Comparison of ENCODE assay signal across 14 cellular contexts in genomic region chr7:43553999-43554398, GRCh38. TPM values are rescaled to one million over a fixed set of nuclear protein-coding genes. Genes with fewer than 3 reads are reported as not detected.
A peak's percentile ranks its signal among the peaks of the same experiment; 100 is the strongest.
DNase-seq lines count a peak whose midpoint lies in the region; ATAC-seq, FAIRE-seq and TF ChIP-seq lines count a peak whose summit lies in the region.
"Had no signal": no experiment of that assay in that cellular context is flagged by ENCODE, and none has a peak within 500 bp of the region (broad histone marks: within the 10 kb centered on the region; RNA-seq: fewer than 3 reads in every experiment).

No MANE protein-coding gene starts in this region.

- intact Hi-C loops in Caco-2 (cut with micrococcal nuclease; ENCODE audit: unreplicated experiment) (loop anchor here (2.0 kb wide), 1 partner anchor 67 kb away; no protein-coding TSS in a partner anchor), right cardiac atrium (cut with DNase I) (no loop called here), spleen (cut with DNase I; ENCODE audit: low total_unique reads) (no loop called here)

- peak overlapping the region; percentile 22 for H3K4me2 ChIP-seq in Loucy (ENCODE audit: low read depth, low read length, poor library complexity, severe bottlenecking)

- no peaks in the 10 kb centered on the region for H3K9me3 ChIP-seq in Caco-2
- no peaks in the 10 kb centered on the region for H3K9me3 ChIP-seq in Loucy (ENCODE audit: insufficient read depth, low read depth, low read length)
- H3K9me3 ChIP-seq in right cardiac atrium (ENCODE audit: control insufficient read depth, low read length): no peaks in the 10 kb centered on the region
- no peaks in the 10 kb centered on the region for H3K9me3 ChIP-seq in spleen
- H3K9me3 ChIP-seq: sigmoid colon had no signal

- FAIRE-seq in GM12892 (lab: Jason Lieb, UNC): no peak
- FAIRE-seq: HTR-8/SVneo had no signal

- WGBS in right cardiac atrium: 46% methylated on average over 3 of the region's 3 CpGs
- WGBS in spleen, 5 donors: 55 to 76% (median 68%) methylated on average over 3 of the region's 3 CpGs

- H3K4me1 ChIP-seq in Caco-2: peaks cover 9% of the 10 kb centered on the region; the same call in 1 of the 2 replicates
- peaks cover 20% of the 10 kb centered on the region for H3K4me1 ChIP-seq in Loucy (ENCODE audit: insufficient read depth, low read length, poor library complexity, severe bottlenecking)
- no peaks in the 10 kb centered on the region for H3K4me1 ChIP-seq in right cardiac atrium (ENCODE audit: control insufficient read depth, insufficient read depth, low read length)
- no peaks in the 10 kb centered on the region for H3K4me1 ChIP-seq in spleen

- H4K20me1 ChIP-seq in Loucy (ENCODE audit: insufficient read depth, low read length, poor library complexity, severe bottlenecking): no peaks in the 10 kb centered on the region

- no TSS peak for BruUV-seq in Caco-2 (replicated peaks; lab: Mats Ljungman, UMichigan)

- H3K79me2 ChIP-seq in Loucy (ENCODE audit: insufficient read depth, low read length): no peaks in the 10 kb centered on the region

- peak overlapping the region; percentile 53 for H2AFZ ChIP-seq in Loucy (ENCODE audit: low read length)

- POLR2A ChIA-PET in Caco-2 (lab: Charles Lee): no interaction called here

- peak overlapping the region; percentile 38 for H3K27ac Mint-ChIP-seq in Caco-2 (ENCODE audit: unreplicated experiment)
- H3K27ac Mint-ChIP-seq in activated naive CD8-positive, alpha-beta T cell treated with anti-CD3 and anti-CD28 coated beads for 36 hours: peak overlapping the region; percentile 17

- H3K9ac ChIP-seq in Loucy (ENCODE audit: low read depth, low read length, poor library complexity, severe bottlenecking): peak overlapping the region; percentile 7

- H3K27me3 ChIP-seq in Caco-2 (replicated peaks; ENCODE audit: control insufficient read depth, insufficient read depth, low read length) (no peaks in the 10 kb centered on the region), Loucy (ENCODE audit: insufficient read depth, low read length, poor library complexity, severe bottlenecking) (no peaks in the 10 kb centered on the region), right cardiac atrium (ENCODE audit: control insufficient read depth, insufficient read depth) (no peaks in the 10 kb centered on the region), spleen (replicated peaks in 1 of 7) (peaks cover 0 to 7% (median 0%) of the 10 kb centered on the region in 7 donors)
- H3K27me3 ChIP-seq: sigmoid colon had no signal

- no peaks in the 10 kb centered on the region for H3K9me2 ChIP-seq in Loucy (replicated peaks; ENCODE audit: low read depth, low read length)

- H3K27ac ChIP-seq in right cardiac atrium (ENCODE audit: low read length) (no peak overlapping the region), spleen (no peak overlapping the region)
- H3K27ac ChIP-seq: sigmoid colon, SK-N-MC had no signal

- H3K4me1 Mint-ChIP-seq in Caco-2 (ENCODE audit: low read depth, unreplicated experiment): peaks cover 14% of the 10 kb centered on the region
- peaks cover 18% of the 10 kb centered on the region for H3K4me1 Mint-ChIP-seq in activated naive CD8-positive, alpha-beta T cell treated with anti-CD3 and anti-CD28 coated beads for 36 hours

- H3K36me3 Mint-ChIP-seq in Caco-2 (ENCODE audit: insufficient read depth, unreplicated experiment): peaks cover 4% of the 10 kb centered on the region
- no peaks in the 10 kb centered on the region for H3K36me3 Mint-ChIP-seq in activated naive CD8-positive, alpha-beta T cell treated with anti-CD3 and anti-CD28 coated beads for 36 hours

- no peak for TF ChIP-seq CTCF in Caco-2 (IDR thresholded peaks at IDR 0.05; ENCODE audit: insufficient read depth in 1 of 2, low read depth in 1 of 2, low read length in 1 of 2, severe bottlenecking in 1 of 2, unreplicated experiment in 1 of 2)
- no peak for TF ChIP-seq CTCF in Loucy (conservative IDR thresholded peaks at IDR 0.05; ENCODE audit: low read length)
- no peak for TF ChIP-seq CTCF in spleen (IDR thresholded peaks at IDR 0.05 in 8 of 11, conservative IDR thresholded peaks at IDR 0.05 in 3 of 11)

- no peak overlapping the region for H3K4me3 Mint-ChIP-seq in Caco-2 (ENCODE audit: unreplicated experiment)
- H3K4me3 Mint-ChIP-seq in activated naive CD8-positive, alpha-beta T cell treated with anti-CD3 and anti-CD28 coated beads for 36 hours: no peak overlapping the region

- no peaks in the 10 kb centered on the region for H3K36me3 ChIP-seq in Caco-2 (ENCODE audit: control insufficient read depth, insufficient read depth, low read length)
- H3K36me3 ChIP-seq in Loucy (ENCODE audit: insufficient read depth, low read length): no peaks in the 10 kb centered on the region
- H3K36me3 ChIP-seq in spleen: no peaks in the 10 kb centered on the region
- H3K36me3 ChIP-seq: sigmoid colon had no signal

- no peak overlapping the region for H3K4me3 ChIP-seq in Caco-2 (ENCODE audit: low read depth, low read length)
- no peak overlapping the region for H3K4me3 ChIP-seq in Loucy (ENCODE audit: low read length, poor library complexity, severe bottlenecking)
- no peak overlapping the region for H3K4me3 ChIP-seq in right cardiac atrium (ENCODE audit: low read length)
- no peak overlapping the region for H3K4me3 ChIP-seq in spleen
- H3K4me3 ChIP-seq: sigmoid colon, SK-N-MC had no signal

- DNase-seq in Caco-2: peak in 1 of 2 experiments; percentile 59
- no peak for DNase-seq in activated naive CD8-positive, alpha-beta T cell treated with anti-CD3 and anti-CD28 coated beads for 36 hours
- no peak for DNase-seq in right cardiac atrium
- DNase-seq in spleen: no peak
- no peak for DNase-seq in stimulated activated naive CD4-positive, alpha-beta T cell treated with Interleukin-2 at 50 U/mL for 16 hours (lab: John Stamatoyannopoulos, UW)
- DNase-seq in GM12892 (ENCODE audit: insufficient read length): no peak
- DNase-seq in NCI-H774 (lab: John Stamatoyannopoulos, UW): no peak
- DNase-seq: cerebellar nuclear complex, COR-L47, midbrain, sigmoid colon had no signal

- H3K27me3 Mint-ChIP-seq in Caco-2 (ENCODE audit: insufficient read depth, unreplicated experiment): no peaks in the 10 kb centered on the region
- no peaks in the 10 kb centered on the region for H3K27me3 Mint-ChIP-seq in activated naive CD8-positive, alpha-beta T cell treated with anti-CD3 and anti-CD28 coated beads for 36 hours

- CTCF ChIA-PET in Caco-2 (lab: Charles Lee): no interaction called here

- TF ChIP-seq POLR2A in spleen (IDR thresholded peaks at IDR 0.05) (no peak), GM12892 (IDR thresholded peaks at IDR 0.05; ENCODE audit: low read depth, low read length) (no peak)

- peak; percentile 64 to 77 for ATAC-seq in right cardiac atrium

- H3F3A ChIP-seq in Loucy (ENCODE audit: low read depth): no peaks in the 10 kb centered on the region

- peaks cover 11% of the 10 kb centered on the region for H3K9me3 Mint-ChIP-seq in Caco-2 (ENCODE audit: unreplicated experiment)
- H3K9me3 Mint-ChIP-seq in activated naive CD8-positive, alpha-beta T cell treated with anti-CD3 and anti-CD28 coated beads for 36 hours: no peaks in the 10 kb centered on the region

RNA-seq across cellular contexts. Expression of gene STK17A, which starts 28.9 kb away (rescaled TPM):
- total RNA-seq in Caco-2 (2022): 19.2 and 19.6 TPM in 2 replicates
- total RNA-seq in activated naive CD8-positive, alpha-beta T cell treated with anti-CD3 and anti-CD28 coated beads for 36 hours: 10 to 100 TPM; 53.2 to 53.8 TPM
- total RNA-seq in right cardiac atrium: 10 to 100 TPM; 15.7 to 43.3 (median 35.0) TPM
- 22.1 TPM for polyA plus RNA-seq in right cardiac atrium
- total RNA-seq in spleen: 10 to 100 TPM; 45.5 to 70.1 (median 63.8) TPM
- polyA plus RNA-seq in spleen: 10 to 100 TPM; 33.4 to 41.9 (median 40.2) TPM
- 82.7 TPM for polyA plus RNA-seq in GM12892 (2012; ENCODE audit: missing spikeins)
